ENCODE assay signal across 9 cellular contexts in the genomic region with DNA sequence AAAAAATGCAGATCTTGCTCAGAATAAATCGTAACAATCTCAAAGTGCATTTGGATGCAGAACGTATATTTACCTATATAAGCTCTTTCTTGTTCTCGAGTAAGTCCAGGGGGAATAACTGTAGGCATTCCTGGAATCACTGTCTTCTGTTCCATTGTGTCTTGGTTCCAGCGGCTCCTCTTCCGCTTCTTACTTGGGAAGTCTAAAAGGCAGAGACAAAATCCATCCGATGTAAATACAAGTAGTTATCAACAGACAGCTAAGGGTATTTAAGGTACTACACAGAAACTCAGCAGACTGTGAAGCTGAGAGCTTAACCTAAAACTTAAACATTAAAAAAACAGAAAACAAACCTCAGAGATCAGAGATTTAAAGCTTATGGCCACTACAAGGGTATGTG. TPM values are rescaled to one million over a fixed set of nuclear protein-coding genes. Genes with fewer than 3 reads are reported as not detected.
A peak's percentile ranks its signal among the peaks of the same experiment; 100 is the strongest.
DNase-seq lines count a peak whose midpoint lies in the region; ATAC-seq and TF ChIP-seq lines count a peak whose summit lies in the region.
"Had no signal": no experiment of that assay in that cellular context is flagged by ENCODE, and none has a peak within 500 bp of the region (broad histone marks: within the 10 kb centered on the region; RNA-seq: fewer than 3 reads in every experiment).

No MANE protein-coding gene starts in this region.

- 73% methylated on average over 6 of the region's 6 CpGs for WGBS in liver

- H3K27me3 ChIP-seq in liver (ENCODE audit: control insufficient read depth in 4 of 4, insufficient read depth in 4 of 4, low read length in 3 of 4) (no peaks in the 10 kb centered on the region), tibial artery (no peaks in the 10 kb centered on the region)

- H3K27ac Mint-ChIP-seq in activated naive CD4-positive, alpha-beta T cell treated with anti-CD3 and anti-CD28 coated beads, Interleukin-2, amount 10 ng/mL, durations not matched to agents 7 days and 5 days = peak overlapping the region; percentile 94
- H3K27ac Mint-ChIP-seq in activated naive CD8-positive, alpha-beta T cell treated with anti-CD3 and anti-CD28 coated beads, Interleukin-2, amount 50 U/mL, for 24 hours = peak overlapping the region; percentile 92

- H3K4me3 ChIP-seq in liver (ENCODE audit: low read depth in 1 of 3, low read length in 3 of 3) = peak overlapping the region in 2 of 3 donors; percentile 93 to 100
- peak overlapping the region; percentile 95 to 99 for H3K4me3 ChIP-seq in tibial artery

- H3K36me3 ChIP-seq in liver (ENCODE audit: control insufficient read depth in 4 of 4, insufficient read depth in 3 of 4, low read depth in 1 of 4, low read length in 3 of 4) = peaks cover 13 to 48% (median 40%) of the 10 kb centered on the region in 4 donors
- peaks cover 51 to 58% (median 52%) of the 10 kb centered on the region in 3 donors for H3K36me3 ChIP-seq in tibial artery

- intact Hi-C loops in tibial artery (cut with DNase I; ENCODE audit: low total_unique reads) = no loop called here

- no peak for TF ChIP-seq CTCF in liver (IDR thresholded peaks at IDR 0.05; ENCODE audit: low read depth, low read length, missing input control)
- no peak for TF ChIP-seq CTCF in tibial artery (IDR thresholded peaks at IDR 0.05)

- H3K9ac ChIP-seq in liver (ENCODE audit: low read depth in 1 of 2, low read length in 2 of 2) = no peak overlapping the region

- H3K9me3 ChIP-seq in liver (ENCODE audit: control insufficient read depth in 4 of 4, low read length in 3 of 4) (no peaks in the 10 kb centered on the region), tibial artery (no peaks in the 10 kb centered on the region)

- CTCF ChIA-PET in activated naive CD4-positive, alpha-beta T cell treated with anti-CD3 and anti-CD28 coated beads, Interleukin-2, amount 10 ng/mL, durations not matched to agents 7 days and 5 days (lab: Charles Lee) = interaction anchor here (1.3 to 6.2 kb wide), 2 partner anchors 8 to 33 kb away, joined by 5 to 39 read pairs; partner anchors contain the start of gene RASGRP2

- H3K36me3 Mint-ChIP-seq in activated naive CD4-positive, alpha-beta T cell treated with anti-CD3 and anti-CD28 coated beads, Interleukin-2, amount 10 ng/mL, durations not matched to agents 7 days and 5 days = peaks cover 69% of the 10 kb centered on the region
- peaks cover 65% of the 10 kb centered on the region for H3K36me3 Mint-ChIP-seq in activated naive CD8-positive, alpha-beta T cell treated with anti-CD3 and anti-CD28 coated beads, Interleukin-2, amount 50 U/mL, for 24 hours (ENCODE audit: low read depth)

- peaks cover 3 to 37% (median 20%) of the 10 kb centered on the region in 4 donors for H3K4me1 ChIP-seq in liver (ENCODE audit: control insufficient read depth in 4 of 4, insufficient read depth in 4 of 4, low read length in 3 of 4)
- peaks cover 0 to 64% (median 43%) of the 10 kb centered on the region in 4 donors for H3K4me1 ChIP-seq in tibial artery

- ATAC-seq in activated naive CD8-positive, alpha-beta T cell treated with anti-CD3 and anti-CD28 coated beads, Interleukin-2, amount 50 U/mL, for 24 hours = no peak
- no peak for ATAC-seq in GM21717 (IDR thresholded peaks at IDR 0.05; ENCODE audit: unreplicated experiment)

- no peak overlapping the region for H3K27ac ChIP-seq in liver (ENCODE audit: low read depth in 1 of 2, low read length in 2 of 2)
- H3K27ac ChIP-seq in tibial artery = peak overlapping the region in 1 of 2 donors; percentile 99

- no peaks in the 10 kb centered on the region for H3K9me3 Mint-ChIP-seq in activated naive CD4-positive, alpha-beta T cell treated with anti-CD3 and anti-CD28 coated beads, Interleukin-2, amount 10 ng/mL, durations not matched to agents 7 days and 5 days
- H3K9me3 Mint-ChIP-seq in activated naive CD8-positive, alpha-beta T cell treated with anti-CD3 and anti-CD28 coated beads, Interleukin-2, amount 50 U/mL, for 24 hours = no peaks in the 10 kb centered on the region

- DNase-seq in activated naive CD4-positive, alpha-beta T cell treated with anti-CD3 and anti-CD28 coated beads, Interleukin-2, amount 10 ng/mL, durations not matched to agents 7 days and 5 days = no peak
- no peak for DNase-seq in activated naive CD4-positive, alpha-beta T cell treated with Interleukin-2 at 50 U/mL for 16 hours
- DNase-seq in activated naive CD8-positive, alpha-beta T cell treated with anti-CD3 and anti-CD28 coated beads, Interleukin-2, amount 50 U/mL, for 24 hours = no peak
- DNase-seq in tibial artery (no peak), DMS114 treated with DMSO at 0.1 percent for 48 hours (lab: John Stamatoyannopoulos, UW; ENCODE audit: unreplicated experiment) (no peak), mesenteric fat pad (ENCODE audit: low spot score) (no peak)
- DNase-seq: NCI-H345 had no signal

- H3K4me1 Mint-ChIP-seq in activated naive CD4-positive, alpha-beta T cell treated with anti-CD3 and anti-CD28 coated beads, Interleukin-2, amount 10 ng/mL, durations not matched to agents 7 days and 5 days = peaks cover 79% of the 10 kb centered on the region
- peaks cover 82% of the 10 kb centered on the region for H3K4me1 Mint-ChIP-seq in activated naive CD8-positive, alpha-beta T cell treated with anti-CD3 and anti-CD28 coated beads, Interleukin-2, amount 50 U/mL, for 24 hours

- TF ChIP-seq RAD21 in liver (IDR thresholded peaks at IDR 0.05) = no peak

- no peaks in the 10 kb centered on the region for H3K27me3 Mint-ChIP-seq in activated naive CD4-positive, alpha-beta T cell treated with anti-CD3 and anti-CD28 coated beads, Interleukin-2, amount 10 ng/mL, durations not matched to agents 7 days and 5 days
- peaks cover 3% of the 10 kb centered on the region for H3K27me3 Mint-ChIP-seq in activated naive CD8-positive, alpha-beta T cell treated with anti-CD3 and anti-CD28 coated beads, Interleukin-2, amount 50 U/mL, for 24 hours

- peak overlapping the region; percentile 96 for H3K4me3 Mint-ChIP-seq in activated naive CD4-positive, alpha-beta T cell treated with anti-CD3 and anti-CD28 coated beads, Interleukin-2, amount 10 ng/mL, durations not matched to agents 7 days and 5 days
- peak overlapping the region; percentile 92 for H3K4me3 Mint-ChIP-seq in activated naive CD8-positive, alpha-beta T cell treated with anti-CD3 and anti-CD28 coated beads, Interleukin-2, amount 50 U/mL, for 24 hours

TF ChIP-seq in liver, 16 proteins besides CTCF, POLR2A, EP300 and RAD21:
- TF ChIP-seq HNF4A (conservative IDR thresholded peaks at IDR 0.05) = no peak
- TF ChIP-seq, protein P1, sequence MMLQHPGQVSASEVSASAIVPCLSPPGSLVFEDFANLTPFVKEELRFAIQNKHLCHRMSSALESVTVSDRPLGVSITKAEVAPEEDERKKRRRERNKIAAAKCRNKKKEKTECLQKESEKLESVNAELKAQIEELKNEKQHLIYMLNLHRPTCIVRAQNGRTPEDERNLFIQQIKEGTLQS (IDR thresholded peaks at IDR 0.05) = no peak
- no peak for TF ChIP-seq TAF1 (conservative IDR thresholded peaks at IDR 0.05)
TF ChIP-seq in liver: peak in this region for 0.

RNA-seq across cellular contexts. Expression of gene SF1, which starts 1.9 kb away (rescaled TPM):
- total RNA-seq in liver (100 to 1,000 TPM in 1 of 2 donors, 10 to 100 TPM in 1; 46.2 to 135 TPM), mesenteric fat pad (302 TPM)
- polyA plus RNA-seq in liver = 10 to 100 TPM; 44.9 to 54.0 TPM

RNA-seq across cellular contexts. Expression of gene PYGM, which starts 16.7 kb away (rescaled TPM):
- total RNA-seq in liver (1 to 10 TPM in 1 of 2 donors, under 1 TPM in 1; 0.23 to 1.3 TPM), mesenteric fat pad (1.8 TPM)
- under 1 TPM; 0.26 to 0.32 TPM for polyA plus RNA-seq in liver

RNA-seq across cellular contexts. Expression of gene MAP4K2, which starts 26.6 kb away (rescaled TPM):
- 1 to 10 TPM; 4.6 to 6.9 TPM for total RNA-seq in liver
- polyA plus RNA-seq in liver = 1 to 10 TPM; 2.1 to 2.3 TPM
- 18.2 TPM for total RNA-seq in mesenteric fat pad

RNA-seq across cellular contexts. Expression of gene RASGRP2, which starts 32.5 kb away (rescaled TPM):
- total RNA-seq in liver (10 to 100 TPM; 12.1 to 14.9 TPM), mesenteric fat pad (22.0 TPM)
- 1 to 10 TPM; 2.7 to 5.2 TPM for polyA plus RNA-seq in liver

RNA-seq across cellular contexts. Expression of gene MEN1, which starts 33.9 kb away (rescaled TPM):
- 10 to 100 TPM; 12.1 to 15.1 TPM for total RNA-seq in liver
- polyA plus RNA-seq in liver = 10 to 100 TPM in 1 of 2 donors, 1 to 10 TPM in 1; 9.0 to 14.7 TPM
- total RNA-seq in mesenteric fat pad = 18.5 TPM
